In genomic region chr7:97770845-97771244, GRCh38 we compare ENCODE assay signal across 28 cellular contexts. TPM values are rescaled to one million over a fixed set of nuclear protein-coding genes. Genes with fewer than 3 reads are reported as not detected.
DNase-seq lines count a peak whose midpoint lies in the region; ATAC-seq, FAIRE-seq and TF ChIP-seq lines count a peak whose summit lies in the region.
"Had no signal": no experiment of that assay in that cellular context is flagged by ENCODE, and none has a peak within 500 bp of the region (broad histone marks: within the 10 kb centered on the region; RNA-seq: fewer than 3 reads in every experiment).

No MANE protein-coding gene starts in this region.

- no peaks in the 10 kb centered on the region for H3K79me2 ChIP-seq in PC-9 (ENCODE audit: low read depth)
- H3K79me2 ChIP-seq: parathyroid adenoma had no signal

- no peaks in the 10 kb centered on the region for H3K9me2 ChIP-seq in PC-9 (ENCODE audit: insufficient read depth)

- ATAC-seq in GM21786 (IDR thresholded peaks at IDR 0.05; ENCODE audit: unreplicated experiment) = no peak
- ATAC-seq: effector memory CD8-positive, alpha-beta T cell; GM12878; heart left ventricle; lower lobe of right lung; Panc1 had no signal

- H3K9me3 ChIP-seq in PC-9 (ENCODE audit: insufficient read depth, low read depth) (no peaks in the 10 kb centered on the region), ovary (no peaks in the 10 kb centered on the region)
- H3K9me3 ChIP-seq: heart left ventricle, lower lobe of right lung, right atrium auricular region, spleen, tibial artery had no signal

- H3K4me3 ChIP-seq in PC-9 (no peak overlapping the region), epithelial cell of esophagus (ENCODE audit: low read length) (no peak overlapping the region), ovary (no peak overlapping the region)
- H3K4me3 ChIP-seq: GM12878, heart left ventricle, lower lobe of right lung, right atrium auricular region, spleen, tibial artery had no signal

- TF ChIP-seq EP300 in ovary (IDR thresholded peaks at IDR 0.05) = no peak

- BruUV-seq in PC-9 (replicated peaks; lab: Mats Ljungman, UMichigan) = no TSS peak

- intact Hi-C loops in PC-9 (cut with micrococcal nuclease; ENCODE audit: unreplicated experiment) (no loop called here), ovary (cut with DNase I) (no loop called here)

- TF ChIP-seq POLR2A in H54 (IDR thresholded peaks at IDR 0.05; ENCODE audit: low read depth, low read length) (no peak), ovary (IDR thresholded peaks at IDR 0.05) (no peak)

- H3K27me3 ChIP-seq in PC-9 (ENCODE audit: insufficient read depth, low read depth) = no peaks in the 10 kb centered on the region
- H3K27me3 ChIP-seq in ovary = no peaks in the 10 kb centered on the region
- H3K27me3 ChIP-seq: heart left ventricle, right atrium auricular region, spleen, tibial artery had no signal

- DNase-seq in Caki2 (ENCODE audit: low read depth) (peak; percentile 59), H54 (ENCODE audit: insufficient read length, low spot score) (peak; percentile 16), PC-9 (no peak), epithelial cell of esophagus (ENCODE audit: low read depth) (peak; percentile 8), HK-2 (ENCODE audit: unreplicated experiment) (no peak), HuH-7 (ENCODE audit: low spot score) (no peak), ovary (no peak)
- DNase-seq: activated CD4-positive, alpha-beta memory T cell treated with anti-CD3 and anti-CD28 coated beads for 36 hours; activated CD8-positive, alpha-beta memory T cell treated with anti-CD3 and anti-CD28 coated beads, Interleukin-2, amount 50 U/mL, for 4 hours; anterior cingulate cortex; cortex of kidney; effector memory CD8-positive, alpha-beta T cell; heart left ventricle; lower lobe of right lung; NCI-H1417 treated with DMSO at 0.1 percent for 48 hours; NCI-H2081 treated with DMSO at 0.1 percent for 48 hours; NCI-H446; spleen; T-helper 1 cell; tibial artery had no signal

- no peaks in the 10 kb centered on the region for H3K36me3 ChIP-seq in PC-9 (ENCODE audit: low read depth)
- no peaks in the 10 kb centered on the region for H3K36me3 ChIP-seq in ovary
- H3K36me3 ChIP-seq: heart left ventricle, lower lobe of right lung, right atrium auricular region, spleen, tibial artery had no signal

- CTCF ChIA-PET in PC-9 (lab: Charles Lee) = no interaction called here

- 61 to 69% (median 65%) methylated on average over 5 of the region's 5 CpGs for WGBS in ovary, 3 donors

- in situ Hi-C loops in Caki2 (cut with HindIII; ENCODE audit: low pct_unique_long_range_greater_than_20kb, low sequenced_read_pairs) = no loop called here

- POLR2A ChIA-PET in PC-9 (lab: Charles Lee; ENCODE audit: unreplicated experiment) = interaction anchor here (0.6 kb wide), 1 partner anchor 1857 kb away, joined by 3 read pairs; no protein-coding TSS in a partner anchor

- H3F3A ChIP-seq in PC-9 (ENCODE audit: insufficient read depth, low read depth) = no peaks in the 10 kb centered on the region

- H3K4me1 ChIP-seq in PC-9 (replicated peaks; ENCODE audit: insufficient read depth) (no peaks in the 10 kb centered on the region), ovary (ENCODE audit: insufficient read depth) (no peaks in the 10 kb centered on the region)
- H3K4me1 ChIP-seq: heart left ventricle, lower lobe of right lung, parathyroid adenoma, right atrium auricular region, spleen, tibial artery had no signal

- H4K20me1 ChIP-seq in PC-9 (ENCODE audit: insufficient read depth) = no peaks in the 10 kb centered on the region

- H3K27ac ChIP-seq in PC-9 (no peak overlapping the region), ovary (no peak overlapping the region)
- H3K27ac ChIP-seq: heart left ventricle, lower lobe of right lung, parathyroid adenoma, right atrium auricular region, spleen, tibial artery had no signal

- FAIRE-seq in H54 (lab: Jason Lieb, UNC) = no peak
- FAIRE-seq: GM12878, H1 had no signal

- H2AFZ ChIP-seq in PC-9 = peak overlapping the region; percentile 36; the same call in 1 of the 2 replicates
- H2AFZ ChIP-seq: parathyroid adenoma had no signal

- no peak overlapping the region for H3K4me2 ChIP-seq in PC-9

- TF ChIP-seq CTCF in PC-9 (conservative IDR thresholded peaks at IDR 0.05) (no peak), epithelial cell of esophagus (IDR thresholded peaks at IDR 0.05; ENCODE audit: insufficient read depth, low read depth, low read length, missing control alignments) (no peak), ovary (IDR thresholded peaks at IDR 0.05) (no peak)

RNA-seq across cellular contexts. Expression of gene TAC1, which starts 39.0 kb away (rescaled TPM):
- total RNA-seq in Caki2 (2014; rRNA removed; shearing (Covaris generic); ENCODE audit: low replicate concordance) = not detected in 2 replicates
- not detected in 2 replicates for total RNA-seq in PC-9 (2021)
- 1 to 10 TPM in 1 of 7 donors, under 1 TPM in 1, not detected in 5; 0.74 to 4.1 TPM for total RNA-seq in ovary
- under 1 TPM in 1 of 2 donors, not detected in 1; 0.23 TPM for polyA plus RNA-seq in ovary
- total RNA-seq: activated CD4-positive, alpha-beta memory T cell treated with anti-CD3 and anti-CD28 coated beads for 36 hours; fibroblast of villous mesenchyme; GM12878; heart left ventricle; lower lobe of right lung; right atrium auricular region had no signal
- polyA plus RNA-seq: BJ, GM12878 had no signal

Comparison
In these comparisons a context has a peak if more than half of its experiments do, and no peak if none do; other contexts are left out.
1. DNase-seq: peak in Caki2 (single experiment), H54 (single experiment) and epithelial cell of esophagus (single experiment); none in PC-9 (0 of 2), HK-2 (single experiment), HuH-7 (single experiment) and ovary (0 of 5).